ENCODE assay signal across 20 cellular contexts in the genomic region with DNA sequence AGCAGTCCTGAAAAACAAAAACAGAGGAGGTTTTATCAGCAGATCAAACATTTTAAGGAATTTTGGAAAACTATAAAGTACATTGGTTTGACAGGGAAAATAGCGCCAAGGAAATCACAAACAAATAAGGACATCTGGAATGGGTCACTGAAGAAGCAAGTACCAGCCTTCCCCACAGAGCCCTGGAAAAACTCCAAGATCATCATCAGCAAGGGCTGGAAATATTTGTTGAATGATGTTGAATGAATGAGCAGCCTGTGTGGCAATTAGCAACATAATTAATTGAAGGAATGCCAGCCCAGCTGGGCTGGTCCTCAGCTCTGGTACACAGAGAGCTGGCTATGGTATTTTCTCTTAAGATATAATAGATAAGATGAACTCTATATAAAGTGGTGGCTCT.
A peak's percentile ranks its signal among the peaks of the same experiment; 100 is the strongest.
DNase-seq lines count a peak whose midpoint lies in the region; ATAC-seq, FAIRE-seq and TF ChIP-seq lines count a peak whose summit lies in the region.
"Had no signal": no experiment of that assay in that cellular context is flagged by ENCODE, and none has a peak within 500 bp of the region (broad histone marks: within the 10 kb centered on the region; RNA-seq: fewer than 3 reads in every experiment).

No MANE protein-coding gene starts in this region.

- H3K27me3 Mint-ChIP-seq in HFFc6 (ENCODE audit: insufficient read depth): peaks cover 4% of the 10 kb centered on the region
- no peaks in the 10 kb centered on the region for H3K27me3 Mint-ChIP-seq in astrocyte (ENCODE audit: low read depth, unreplicated experiment)
- H3K27me3 Mint-ChIP-seq: B cell had no signal

- peaks cover 12% of the 10 kb centered on the region for H3K9me3 Mint-ChIP-seq in HFFc6
- H3K9me3 Mint-ChIP-seq in astrocyte (ENCODE audit: unreplicated experiment): peaks cover 6% of the 10 kb centered on the region

- H3K4me2 ChIP-seq in astrocyte (ENCODE audit: low read length): no peak overlapping the region

- TF ChIP-seq CTCF in AG09319 (IDR thresholded peaks at IDR 0.05; ENCODE audit: low read depth, low read length) (no peak), HFFc6 (IDR thresholded peaks at IDR 0.05) (no peak), astrocyte (IDR thresholded peaks at IDR 0.05; ENCODE audit: insufficient read depth, low read depth, low read length) (no peak)

- no peaks in the 10 kb centered on the region for H3K36me3 ChIP-seq in astrocyte (ENCODE audit: insufficient read depth, low read length)
- H3K36me3 ChIP-seq: esophagus squamous epithelium, lower lobe of right lung, Peyer's patch, right lobe of liver, upper lobe of left lung had no signal

- H3K36me3 Mint-ChIP-seq in HFFc6 (ENCODE audit: low read depth) (peaks cover 13% of the 10 kb centered on the region), astrocyte (ENCODE audit: low read depth, unreplicated experiment) (no peaks in the 10 kb centered on the region)

- H3K9me3 ChIP-seq in astrocyte (ENCODE audit: insufficient read depth, low read depth, low read length): peaks cover 4% of the 10 kb centered on the region
- H3K9me3 ChIP-seq: esophagus squamous epithelium, lower lobe of right lung, Peyer's patch, right lobe of liver, upper lobe of left lung had no signal

- no peak overlapping the region for H3K9ac ChIP-seq in astrocyte (ENCODE audit: low read length)

- H3K4me3 Mint-ChIP-seq in HFFc6 (no peak overlapping the region), astrocyte (ENCODE audit: unreplicated experiment) (no peak overlapping the region)
- H3K4me3 Mint-ChIP-seq: B cell, H9, nephron progenitor cell had no signal

- H3K27me3 ChIP-seq in astrocyte (ENCODE audit: insufficient read depth, low read length): no peaks in the 10 kb centered on the region
- H3K27me3 ChIP-seq: Peyer's patch, right lobe of liver, upper lobe of left lung had no signal

- no peak overlapping the region for H3K27ac ChIP-seq in astrocyte (ENCODE audit: low read depth, low read length)
- H3K27ac ChIP-seq: esophagus squamous epithelium, lower lobe of right lung, Peyer's patch, right lobe of liver, upper lobe of left lung had no signal

- DNase-seq in AG09319 (ENCODE audit: extremely low read depth, low read depth): peak; percentile 73
- DNase-seq in HFFc6: peak; percentile 80
- peak; percentile 82 for DNase-seq in astrocyte (ENCODE audit: low read depth)
- DNase-seq in foreskin melanocyte: peak; percentile 57
- DNase-seq in NCI-H2171 treated with DMSO at 0.1 percent for 48 hours (lab: John Stamatoyannopoulos, UW): no peak
- no peak for DNase-seq in NCI-H146 treated with DMSO at 0.1 percent for 48 hours (lab: John Stamatoyannopoulos, UW; ENCODE audit: unreplicated experiment)
- DNase-seq in activated CD8-positive, alpha-beta memory T cell treated with anti-CD3 and anti-CD28 coated beads for 24 hours: no peak
- DNase-seq: anterior cingulate cortex, DMS153, esophagus squamous epithelium, H9, lower lobe of right lung, NCI-H146, NCI-H510A treated with DMSO at 0.1 percent for 48 hours, nephron progenitor cell, Peyer's patch, right lobe of liver, upper lobe of left lung had no signal

- no peaks in the 10 kb centered on the region for H4K20me1 ChIP-seq in astrocyte (ENCODE audit: insufficient read depth, low read length)

- no peaks in the 10 kb centered on the region for H3K4me1 ChIP-seq in astrocyte (ENCODE audit: insufficient read depth, low read length)
- H3K4me1 ChIP-seq: esophagus squamous epithelium, lower lobe of right lung, Peyer's patch, right lobe of liver, upper lobe of left lung had no signal

- no peak for ATAC-seq in GM18861 (IDR thresholded peaks at IDR 0.05; ENCODE audit: unreplicated experiment)
- ATAC-seq: lower lobe of right lung, right lobe of liver had no signal

- no peaks in the 10 kb centered on the region for H3K79me2 ChIP-seq in astrocyte (ENCODE audit: insufficient read depth, low read length)

- H3K4me1 Mint-ChIP-seq in HFFc6 (ENCODE audit: low read depth) (peaks cover 19% of the 10 kb centered on the region), astrocyte (ENCODE audit: low read depth, unreplicated experiment) (no peaks in the 10 kb centered on the region)
- H3K4me1 Mint-ChIP-seq: B cell had no signal

- no peak overlapping the region for H3K4me3 ChIP-seq in astrocyte (ENCODE audit: insufficient read depth, low read depth, low read length)
- H3K4me3 ChIP-seq: esophagus squamous epithelium, lower lobe of right lung, Peyer's patch, right lobe of liver, upper lobe of left lung had no signal

- FAIRE-seq in astrocyte (lab: Jason Lieb, UNC): peak; percentile 43

- H3K27ac Mint-ChIP-seq in HFFc6 (no peak overlapping the region; the same call in 1 of the 2 replicates), astrocyte (ENCODE audit: unreplicated experiment) (no peak overlapping the region)
- H3K27ac Mint-ChIP-seq: B cell, H9, nephron progenitor cell had no signal

- no peak overlapping the region for H2AFZ ChIP-seq in astrocyte (ENCODE audit: low read depth, low read length)

Comparison
In these comparisons a context has a peak if more than half of its experiments do, and no peak if none do; other contexts are left out.
1. DNase-seq: peak in AG09319 (single experiment), HFFc6 (single experiment), astrocyte (single experiment) and foreskin melanocyte (single experiment); none in NCI-H2171 treated with DMSO at 0.1 percent for 48 hours (single experiment), NCI-H146 treated with DMSO at 0.1 percent for 48 hours (single experiment) and activated CD8-positive, alpha-beta memory T cell treated with anti-CD3 and anti-CD28 coated beads for 24 hours (single experiment).